Comparison of ENCODE assay signal across 1 cellular context in genomic region chr7:50481867-50482266, GRCh38.
TF ChIP-seq lines count a peak whose summit lies in the region.

No MANE protein-coding gene starts in this region.

TF ChIP-seq in H1, 55 proteins besides CTCF, POLR2A, EP300 and RAD21:
- TF ChIP-seq, protein P1, sequence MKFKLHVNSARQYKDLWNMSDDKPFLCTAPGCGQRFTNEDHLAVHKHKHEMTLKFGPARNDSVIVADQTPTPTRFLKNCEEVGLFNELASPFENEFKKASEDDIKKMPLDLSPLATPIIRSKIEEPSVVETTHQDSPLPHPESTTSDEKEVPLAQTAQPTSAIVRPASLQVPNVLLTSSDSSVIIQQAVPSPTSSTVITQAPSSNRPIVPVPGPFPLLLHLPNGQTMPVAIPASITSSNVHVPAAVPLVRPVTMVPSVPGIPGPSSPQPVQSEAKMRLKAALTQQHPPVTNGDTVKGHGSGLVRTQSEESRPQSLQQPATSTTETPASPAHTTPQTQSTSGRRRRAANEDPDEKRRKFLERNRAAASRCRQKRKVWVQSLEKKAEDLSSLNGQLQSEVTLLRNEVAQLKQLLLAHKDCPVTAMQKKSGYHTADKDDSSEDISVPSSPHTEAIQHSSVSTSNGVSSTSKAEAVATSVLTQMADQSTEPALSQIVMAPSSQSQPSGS (IDR thresholded peaks at IDR 0.05; ENCODE audit: low read length): no peak
- TF ChIP-seq ASH2L (IDR thresholded peaks at IDR 0.05; ENCODE audit: low read length): no peak
- TF ChIP-seq SP4 (IDR thresholded peaks at IDR 0.05; ENCODE audit: low read length): no peak
- TF ChIP-seq SIRT6 (IDR thresholded peaks at IDR 0.05; ENCODE audit: low read length): no peak
- no peak for TF ChIP-seq SIX5 (IDR thresholded peaks at IDR 0.05; ENCODE audit: low read depth, low read length)
- TF ChIP-seq JUN (IDR thresholded peaks at IDR 0.05; ENCODE audit: low read depth, low read length): no peak
- no peak for TF ChIP-seq CEBPB (IDR thresholded peaks at IDR 0.05; ENCODE audit: low read depth, low read length)
- TF ChIP-seq TAF7 (optimal IDR thresholded peaks at IDR 0.05; ENCODE audit: borderline replicate concordance, low read depth, low read length): no peak
- TF ChIP-seq, protein P2, sequence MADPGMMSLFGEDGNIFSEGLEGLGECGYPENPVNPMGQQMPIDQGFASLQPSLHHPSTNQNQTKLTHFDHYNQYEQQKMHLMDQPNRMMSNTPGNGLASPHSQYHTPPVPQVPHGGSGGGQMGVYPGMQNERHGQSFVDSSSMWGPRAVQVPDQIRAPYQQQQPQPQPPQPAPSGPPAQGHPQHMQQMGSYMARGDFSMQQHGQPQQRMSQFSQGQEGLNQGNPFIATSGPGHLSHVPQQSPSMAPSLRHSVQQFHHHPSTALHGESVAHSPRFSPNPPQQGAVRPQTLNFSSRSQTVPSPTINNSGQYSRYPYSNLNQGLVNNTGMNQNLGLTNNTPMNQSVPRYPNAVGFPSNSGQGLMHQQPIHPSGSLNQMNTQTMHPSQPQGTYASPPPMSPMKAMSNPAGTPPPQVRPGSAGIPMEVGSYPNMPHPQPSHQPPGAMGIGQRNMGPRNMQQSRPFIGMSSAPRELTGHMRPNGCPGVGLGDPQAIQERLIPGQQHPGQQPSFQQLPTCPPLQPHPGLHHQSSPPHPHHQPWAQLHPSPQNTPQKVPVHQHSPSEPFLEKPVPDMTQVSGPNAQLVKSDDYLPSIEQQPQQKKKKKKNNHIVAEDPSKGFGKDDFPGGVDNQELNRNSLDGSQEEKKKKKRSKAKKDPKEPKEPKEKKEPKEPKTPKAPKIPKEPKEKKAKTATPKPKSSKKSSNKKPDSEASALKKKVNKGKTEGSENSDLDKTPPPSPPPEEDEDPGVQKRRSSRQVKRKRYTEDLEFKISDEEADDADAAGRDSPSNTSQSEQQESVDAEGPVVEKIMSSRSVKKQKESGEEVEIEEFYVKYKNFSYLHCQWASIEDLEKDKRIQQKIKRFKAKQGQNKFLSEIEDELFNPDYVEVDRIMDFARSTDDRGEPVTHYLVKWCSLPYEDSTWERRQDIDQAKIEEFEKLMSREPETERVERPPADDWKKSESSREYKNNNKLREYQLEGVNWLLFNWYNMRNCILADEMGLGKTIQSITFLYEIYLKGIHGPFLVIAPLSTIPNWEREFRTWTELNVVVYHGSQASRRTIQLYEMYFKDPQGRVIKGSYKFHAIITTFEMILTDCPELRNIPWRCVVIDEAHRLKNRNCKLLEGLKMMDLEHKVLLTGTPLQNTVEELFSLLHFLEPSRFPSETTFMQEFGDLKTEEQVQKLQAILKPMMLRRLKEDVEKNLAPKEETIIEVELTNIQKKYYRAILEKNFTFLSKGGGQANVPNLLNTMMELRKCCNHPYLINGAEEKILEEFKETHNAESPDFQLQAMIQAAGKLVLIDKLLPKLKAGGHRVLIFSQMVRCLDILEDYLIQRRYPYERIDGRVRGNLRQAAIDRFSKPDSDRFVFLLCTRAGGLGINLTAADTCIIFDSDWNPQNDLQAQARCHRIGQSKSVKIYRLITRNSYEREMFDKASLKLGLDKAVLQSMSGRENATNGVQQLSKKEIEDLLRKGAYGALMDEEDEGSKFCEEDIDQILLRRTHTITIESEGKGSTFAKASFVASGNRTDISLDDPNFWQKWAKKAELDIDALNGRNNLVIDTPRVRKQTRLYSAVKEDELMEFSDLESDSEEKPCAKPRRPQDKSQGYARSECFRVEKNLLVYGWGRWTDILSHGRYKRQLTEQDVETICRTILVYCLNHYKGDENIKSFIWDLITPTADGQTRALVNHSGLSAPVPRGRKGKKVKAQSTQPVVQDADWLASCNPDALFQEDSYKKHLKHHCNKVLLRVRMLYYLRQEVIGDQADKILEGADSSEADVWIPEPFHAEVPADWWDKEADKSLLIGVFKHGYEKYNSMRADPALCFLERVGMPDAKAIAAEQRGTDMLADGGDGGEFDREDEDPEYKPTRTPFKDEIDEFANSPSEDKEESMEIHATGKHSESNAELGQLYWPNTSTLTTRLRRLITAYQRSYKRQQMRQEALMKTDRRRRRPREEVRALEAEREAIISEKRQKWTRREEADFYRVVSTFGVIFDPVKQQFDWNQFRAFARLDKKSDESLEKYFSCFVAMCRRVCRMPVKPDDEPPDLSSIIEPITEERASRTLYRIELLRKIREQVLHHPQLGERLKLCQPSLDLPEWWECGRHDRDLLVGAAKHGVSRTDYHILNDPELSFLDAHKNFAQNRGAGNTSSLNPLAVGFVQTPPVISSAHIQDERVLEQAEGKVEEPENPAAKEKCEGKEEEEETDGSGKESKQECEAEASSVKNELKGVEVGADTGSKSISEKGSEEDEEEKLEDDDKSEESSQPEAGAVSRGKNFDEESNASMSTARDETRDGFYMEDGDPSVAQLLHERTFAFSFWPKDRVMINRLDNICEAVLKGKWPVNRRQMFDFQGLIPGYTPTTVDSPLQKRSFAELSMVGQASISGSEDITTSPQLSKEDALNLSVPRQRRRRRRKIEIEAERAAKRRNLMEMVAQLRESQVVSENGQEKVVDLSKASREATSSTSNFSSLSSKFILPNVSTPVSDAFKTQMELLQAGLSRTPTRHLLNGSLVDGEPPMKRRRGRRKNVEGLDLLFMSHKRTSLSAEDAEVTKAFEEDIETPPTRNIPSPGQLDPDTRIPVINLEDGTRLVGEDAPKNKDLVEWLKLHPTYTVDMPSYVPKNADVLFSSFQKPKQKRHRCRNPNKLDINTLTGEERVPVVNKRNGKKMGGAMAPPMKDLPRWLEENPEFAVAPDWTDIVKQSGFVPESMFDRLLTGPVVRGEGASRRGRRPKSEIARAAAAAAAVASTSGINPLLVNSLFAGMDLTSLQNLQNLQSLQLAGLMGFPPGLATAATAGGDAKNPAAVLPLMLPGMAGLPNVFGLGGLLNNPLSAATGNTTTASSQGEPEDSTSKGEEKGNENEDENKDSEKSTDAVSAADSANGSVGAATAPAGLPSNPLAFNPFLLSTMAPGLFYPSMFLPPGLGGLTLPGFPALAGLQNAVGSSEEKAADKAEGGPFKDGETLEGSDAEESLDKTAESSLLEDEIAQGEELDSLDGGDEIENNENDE (IDR thresholded peaks at IDR 0.05; ENCODE audit: insufficient replicate concordance, low read length): no peak
- TF ChIP-seq EZH2 (IDR thresholded peaks at IDR 0.05; ENCODE audit: low read depth, low read length, severe bottlenecking): no peak
- TF ChIP-seq PHF8 (conservative IDR thresholded peaks at IDR 0.05; ENCODE audit: low read depth, low read length): no peak
- TF ChIP-seq SIN3A (conservative IDR thresholded peaks at IDR 0.05 in 1 of 2, IDR thresholded peaks at IDR 0.05 in 1 of 2; ENCODE audit: low read depth in 1 of 2, low read length in 2 of 2): no peak
TF ChIP-seq in H1: peak in this region for 0.
